Comparison of ENCODE assay signal across 8 cellular contexts in the genomic region with DNA sequence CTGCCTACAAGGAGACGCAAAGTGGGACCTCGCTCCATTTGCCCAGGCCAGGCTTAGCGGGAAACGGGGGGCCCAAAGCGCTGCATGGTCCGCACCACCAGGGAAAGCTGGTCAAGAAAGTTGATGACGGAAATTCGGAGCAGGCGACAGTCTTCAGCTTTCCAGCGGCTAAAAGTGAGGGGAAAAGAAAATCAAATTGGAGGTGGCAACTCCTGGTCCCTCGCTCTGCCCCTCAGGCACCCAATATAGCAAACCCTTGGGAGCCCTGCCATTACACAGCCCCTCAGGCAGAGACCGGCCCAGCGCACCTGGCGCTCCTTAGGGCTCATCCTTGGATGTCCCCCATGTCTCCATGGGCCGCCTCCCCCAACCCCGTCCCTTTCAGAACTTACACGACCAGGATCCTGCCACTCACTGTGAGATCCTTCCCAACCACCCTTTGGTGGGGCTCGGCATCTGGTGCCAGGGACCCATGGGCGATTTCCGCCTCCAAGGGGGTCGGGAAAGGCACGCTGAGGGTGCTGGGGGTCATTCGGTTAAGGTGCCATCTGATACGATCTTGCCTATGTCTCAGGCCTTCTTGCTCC. TPM values are rescaled to one million over a fixed set of nuclear protein-coding genes. Genes with fewer than 3 reads are reported as not detected.
A peak's percentile ranks its signal among the peaks of the same experiment; 100 is the strongest.
DNase-seq lines count a peak whose midpoint lies in the region; ATAC-seq and TF ChIP-seq lines count a peak whose summit lies in the region.

No MANE protein-coding gene starts in this region.

- H3K27ac Mint-ChIP-seq in progenitor cell of endocrine pancreas: no peak overlapping the region

- H3K4me3 ChIP-seq in Peyer's patch: peak overlapping the region; percentile 50 to 70 (median 62)
- H3K4me3 ChIP-seq in esophagus (ENCODE audit: low read depth in 1 of 2, low read length in 2 of 2): peak overlapping the region; percentile 37 to 56

- peak overlapping the region; percentile 47; the same call in 1 of the 2 replicates for H3K9ac ChIP-seq in ES-I3 (ENCODE audit: low read depth, low read length)

- H3K9me3 ChIP-seq in ES-I3 (ENCODE audit: control insufficient read depth, insufficient read depth, low read length): no peaks in the 10 kb centered on the region
- H3K9me3 ChIP-seq in Peyer's patch: no peaks in the 10 kb centered on the region
- H3K9me3 ChIP-seq in esophagus (ENCODE audit: control insufficient read depth in 2 of 2, insufficient read depth in 1 of 2, low read depth in 1 of 2, low read length in 1 of 2): peaks cover 0 to 2% of the 10 kb centered on the region in 2 donors

- H3K4me1 ChIP-seq in ES-I3 (ENCODE audit: insufficient read depth, low read length) (no peaks in the 10 kb centered on the region), Peyer's patch (peaks cover 0 to 6% (median 0%) of the 10 kb centered on the region in 4 donors), esophagus (ENCODE audit: control insufficient read depth in 2 of 2, insufficient read depth in 2 of 2, low read length in 1 of 2) (no peaks in the 10 kb centered on the region)

- H3K36me3 ChIP-seq in ES-I3 (ENCODE audit: insufficient read depth, low read length) (no peaks in the 10 kb centered on the region), Peyer's patch (no peaks in the 10 kb centered on the region), esophagus (ENCODE audit: control insufficient read depth in 2 of 2, insufficient read depth in 2 of 2, low read length in 1 of 2) (peaks cover 0 to 2% of the 10 kb centered on the region in 2 donors)

- no peaks in the 10 kb centered on the region for H3K27me3 Mint-ChIP-seq in progenitor cell of endocrine pancreas

- no peak for ATAC-seq in GM18505 (IDR thresholded peaks at IDR 0.05; ENCODE audit: unreplicated experiment)
- ATAC-seq in HG02763 (IDR thresholded peaks at IDR 0.05; ENCODE audit: unreplicated experiment): no peak

- H3K27ac ChIP-seq in Peyer's patch (peak overlapping the region; percentile 77 to 83 (median 82)), esophagus (ENCODE audit: low read depth in 2 of 2, low read length in 1 of 2) (peak overlapping the region; percentile 27 to 54)

- peak in 1 of 3 donors; percentile 44 for DNase-seq in Peyer's patch
- no peak for DNase-seq in progenitor cell of endocrine pancreas (ENCODE audit: low spot score, unreplicated experiment)
- DNase-seq in cerebellum (ENCODE audit: low spot score): no peak
- no peak for DNase-seq in effector CD8-positive, alpha-beta T cell (lab: John Stamatoyannopoulos, UW)

- H3K36me3 Mint-ChIP-seq in progenitor cell of endocrine pancreas (ENCODE audit: insufficient read depth): peaks cover 2% of the 10 kb centered on the region

- TF ChIP-seq POLR2A in Peyer's patch (IDR thresholded peaks at IDR 0.05) (no peak), GM18505 (IDR thresholded peaks at IDR 0.05; ENCODE audit: borderline replicate concordance, extremely low read depth, insufficient read depth, insufficient read length) (no peak)

- H3K9me3 Mint-ChIP-seq in progenitor cell of endocrine pancreas (ENCODE audit: low read depth): no peaks in the 10 kb centered on the region

- peak overlapping the region; percentile 75 for H3K4me3 Mint-ChIP-seq in progenitor cell of endocrine pancreas (ENCODE audit: low read depth)

- H3K4me1 Mint-ChIP-seq in progenitor cell of endocrine pancreas (ENCODE audit: low read depth): no peaks in the 10 kb centered on the region

- H3K27me3 ChIP-seq in Peyer's patch (no peaks in the 10 kb centered on the region), esophagus (ENCODE audit: control insufficient read depth in 1 of 2, insufficient read depth in 2 of 2, low read length in 2 of 2) (no peaks in the 10 kb centered on the region)

- WGBS in esophagus, 2 donors: 54 to 73% methylated on average over 24 of the region's 24 CpGs

- TF ChIP-seq CTCF in Peyer's patch (IDR thresholded peaks at IDR 0.05) (no peak), progenitor cell of endocrine pancreas (IDR thresholded peaks at IDR 0.05; ENCODE audit: unreplicated experiment) (no peak)

RNA-seq across cellular contexts. Expression of gene LAGE3, which starts 1.1 kb away (rescaled TPM):
- total RNA-seq in Peyer's patch (10 to 100 TPM in 3 of 4 donors, 1 to 10 TPM in 1; 8.5 to 15.7 (median 10.8) TPM), progenitor cell of endocrine pancreas (12.8 and 13.5 TPM in 2 replicates), cerebellum (6.4 TPM)
- polyA plus RNA-seq in esophagus: 10 to 100 TPM in 1 of 2 donors, 1 to 10 TPM in 1; 6.2 to 21.1 TPM

RNA-seq across cellular contexts. Expression of gene UBL4A, which starts 8.4 kb away (rescaled TPM):
- total RNA-seq in Peyer's patch (10 to 100 TPM; 20.6 to 45.9 (median 34.6) TPM), progenitor cell of endocrine pancreas (17.7 and 20.0 TPM in 2 replicates), cerebellum (15.6 TPM)
- 10 to 100 TPM; 15.4 to 28.5 TPM for polyA plus RNA-seq in esophagus

RNA-seq across cellular contexts. Expression of gene SLC10A3, which starts 12.4 kb away (rescaled TPM):
- total RNA-seq in Peyer's patch (10 to 100 TPM; 11.6 to 19.8 (median 16.5) TPM), progenitor cell of endocrine pancreas (10.4 and 10.9 TPM in 2 replicates), cerebellum (2.8 TPM)
- 10 to 100 TPM; 24.7 to 26.3 TPM for polyA plus RNA-seq in esophagus

RNA-seq across cellular contexts. Expression of gene PLXNA3, which starts 19.9 kb away (rescaled TPM):
- total RNA-seq in Peyer's patch (10 to 100 TPM; 38.0 to 54.6 (median 48.4) TPM), progenitor cell of endocrine pancreas (135 and 148 TPM in 2 replicates), cerebellum (28.2 TPM)
- polyA plus RNA-seq in esophagus: 10 to 100 TPM in 1 of 2 donors, 1 to 10 TPM in 1; 4.3 to 19.0 TPM

RNA-seq across cellular contexts. Expression of gene FAM50A, which starts 34.0 kb away (rescaled TPM):
- total RNA-seq in Peyer's patch (100 to 1,000 TPM in 1 of 4 donors, 10 to 100 TPM in 3; 35.6 to 212 (median 54.6) TPM), progenitor cell of endocrine pancreas (65.8 and 66.7 TPM in 2 replicates), cerebellum (14.7 TPM)
- polyA plus RNA-seq in esophagus: 10 to 100 TPM; 37.5 to 46.6 TPM
